In genomic region chr4:39043058-39043696, GRCh38 we compare ENCODE assay signal across 7 cellular contexts. TPM values are rescaled to one million over a fixed set of nuclear protein-coding genes. Genes with fewer than 3 reads are reported as not detected.
A peak's percentile ranks its signal among the peaks of the same experiment; 100 is the strongest.
DNase-seq lines count a peak whose midpoint lies in the region; ATAC-seq, FAIRE-seq and TF ChIP-seq lines count a peak whose summit lies in the region.

No MANE protein-coding gene starts in this region.

- peak overlapping the region; percentile 88 for H3K27ac Mint-ChIP-seq in activated B cell treated with CpG ODN at 0.5 μM for 24 hours

- 20% methylated on average over 10 of the region's 10 CpGs for WGBS in hepatocyte (ENCODE audit: low lambda C conversion rate, missing lambda C conversion rate)

- TF ChIP-seq CTCF in activated B cell treated with CpG ODN at 0.5 μM for 24 hours (IDR thresholded peaks at IDR 0.05) (no peak), hepatocyte (IDR thresholded peaks at IDR 0.05; ENCODE audit: poor library complexity) (no peak)

- POLR2A ChIA-PET in activated B cell treated with CpG ODN at 0.5 μM for 24 hours (lab: Charles Lee): interaction anchor here (0.7 to 8.3 kb wide), 15 partner anchors 13 to 655 kb away, joined by 3 to 215 read pairs (median 5); partner anchors contain the start of genes TLR10, TMEM156, UBE2K and WDR19

- intact Hi-C loops in activated B cell treated with CpG ODN at 0.5 μM for 24 hours (cut with micrococcal nuclease): loop anchor here (5.0 to 10.0 kb wide), 3 partner anchors 381 to 592 kb away; partner anchors contain the start of genes KLF3, LIAS, RPL9 and SMIM14

- H3K27ac ChIP-seq in hepatocyte: peak overlapping the region; percentile 96
- peak overlapping the region; percentile 73 for H3K27ac ChIP-seq in stomach smooth muscle (ENCODE audit: low read length)

- H3K4me1 Mint-ChIP-seq in activated B cell treated with CpG ODN at 0.5 μM for 24 hours: peaks cover 61% of the 10 kb centered on the region

- H4K20me1 ChIP-seq in hepatocyte (ENCODE audit: insufficient read depth, poor library complexity, severe bottlenecking): no peaks in the 10 kb centered on the region

- H3K4me2 ChIP-seq in hepatocyte: peak overlapping the region; percentile 90

- CTCF ChIA-PET in activated B cell treated with CpG ODN at 0.5 μM for 24 hours (lab: Charles Lee): interaction anchor here (0.9 to 4.6 kb wide), 4 partner anchors 14 to 141 kb away, joined by 3 to 24 read pairs (median 8); no protein-coding TSS in a partner anchor

- H3K36me3 Mint-ChIP-seq in activated B cell treated with CpG ODN at 0.5 μM for 24 hours (ENCODE audit: low read depth): peaks cover 17% of the 10 kb centered on the region

- H3K9me3 Mint-ChIP-seq in activated B cell treated with CpG ODN at 0.5 μM for 24 hours: no peaks in the 10 kb centered on the region

- peak; percentile 67 for DNase-seq in HT1080 (ENCODE audit: low read depth)
- no peak for DNase-seq in activated B cell treated with CpG ODN at 0.5 μM for 24 hours
- DNase-seq in hepatocyte (ENCODE audit: low spot score): peak; percentile 36
- no peak for DNase-seq in HTR-8/SVneo (ENCODE audit: insufficient read length, low spot score)

- no peaks in the 10 kb centered on the region for H3K27me3 Mint-ChIP-seq in activated B cell treated with CpG ODN at 0.5 μM for 24 hours

- H3K4me3 ChIP-seq in hepatocyte (no peak overlapping the region), stomach smooth muscle (ENCODE audit: low read length in 2 of 2) (peak overlapping the region in 1 of 2 donors; percentile 73)

- H2AFZ ChIP-seq in hepatocyte: peak overlapping the region; percentile 60

- no peak for FAIRE-seq in HTR-8/SVneo (lab: Jason Lieb, UNC)

- peak overlapping the region in 1 of 2 donors; percentile 75 for H3K9ac ChIP-seq in stomach smooth muscle (ENCODE audit: low read length in 2 of 2)

- H3K4me1 ChIP-seq in hepatocyte (ENCODE audit: insufficient read depth): peaks cover 21% of the 10 kb centered on the region
- H3K4me1 ChIP-seq in stomach smooth muscle (ENCODE audit: control insufficient read depth, insufficient read depth, low read length): peaks cover 16% of the 10 kb centered on the region

- ATAC-seq in activated B cell treated with CpG ODN at 0.5 μM for 24 hours (ENCODE audit: low read depth): no peak
- ATAC-seq in HG02970 (IDR thresholded peaks at IDR 0.05; ENCODE audit: low FRiP score, unreplicated experiment): no peak
- no peak for ATAC-seq in HG02884 (IDR thresholded peaks at IDR 0.05; ENCODE audit: unreplicated experiment)

- peak overlapping the region; percentile 86 for H3K4me3 Mint-ChIP-seq in activated B cell treated with CpG ODN at 0.5 μM for 24 hours

- no peaks in the 10 kb centered on the region for H3K36me3 ChIP-seq in hepatocyte (replicated peaks; ENCODE audit: insufficient read depth, low read depth)
- H3K36me3 ChIP-seq in stomach smooth muscle (ENCODE audit: control insufficient read depth in 2 of 2, insufficient read depth in 2 of 2, low read length in 2 of 2): no peaks in the 10 kb centered on the region

- H3K9me3 ChIP-seq in hepatocyte (ENCODE audit: low read depth) (no peaks in the 10 kb centered on the region), stomach smooth muscle (ENCODE audit: control insufficient read depth in 2 of 2, low read length in 2 of 2) (no peaks in the 10 kb centered on the region)

- H3K27me3 ChIP-seq in hepatocyte (no peaks in the 10 kb centered on the region), stomach smooth muscle (ENCODE audit: control insufficient read depth in 1 of 2, insufficient read depth in 2 of 2, low read length in 2 of 2) (no peaks in the 10 kb centered on the region)

- no peaks in the 10 kb centered on the region for H3K9me2 ChIP-seq in hepatocyte (replicated peaks; ENCODE audit: insufficient read depth)

- H3K79me2 ChIP-seq in hepatocyte: peaks cover 29% of the 10 kb centered on the region

RNA-seq across cellular contexts. Expression of gene TMEM156, which starts 11.0 kb away (rescaled TPM):
- 5.4 and 8.4 TPM in 2 replicates for total RNA-seq in HT1080 (2014; rRNA removed; shearing (Covaris generic))
- polyA plus RNA-seq in HT1080 (2015; cell fraction: cytosol; rRNA removed): 27.0 and 27.9 TPM in 2 replicates
- 14.9 and 19.1 TPM in 2 replicates for polyA plus RNA-seq in HT1080 (2015; cell fraction: nucleus; rRNA removed)
- total RNA-seq in activated B cell treated with CpG ODN at 0.5 μM for 24 hours (26.0 and 29.5 TPM in 2 replicates), hepatocyte (1.3 TPM in 1 of 2 replicates, not detected in the other)
- polyA plus RNA-seq in hepatocyte: not detected in 2 replicates

RNA-seq across cellular contexts. Expression of gene KLHL5, which starts 18.9 kb away (rescaled TPM):
- total RNA-seq in HT1080 (2014; rRNA removed; shearing (Covaris generic)): 33.0 and 37.1 TPM in 2 replicates
- 72.6 and 86.3 TPM in 2 replicates for polyA plus RNA-seq in HT1080 (2015; cell fraction: cytosol; rRNA removed)
- 35.5 and 36.3 TPM in 2 replicates for polyA plus RNA-seq in HT1080 (2015; cell fraction: nucleus; rRNA removed)
- total RNA-seq in activated B cell treated with CpG ODN at 0.5 μM for 24 hours (49.5 and 61.5 TPM in 2 replicates), hepatocyte (51.6 and 58.3 TPM in 2 replicates)
- polyA plus RNA-seq in hepatocyte: 28.1 and 30.2 TPM in 2 replicates

Comparison
In these comparisons a context has a peak if more than half of its experiments do, and no peak if none do; other contexts are left out.
1. DNase-seq: peak in HT1080 (single experiment) and hepatocyte (single experiment); none in activated B cell treated with CpG ODN at 0.5 μM for 24 hours (single experiment) and HTR-8/SVneo (single experiment).